In the genomic region with DNA sequence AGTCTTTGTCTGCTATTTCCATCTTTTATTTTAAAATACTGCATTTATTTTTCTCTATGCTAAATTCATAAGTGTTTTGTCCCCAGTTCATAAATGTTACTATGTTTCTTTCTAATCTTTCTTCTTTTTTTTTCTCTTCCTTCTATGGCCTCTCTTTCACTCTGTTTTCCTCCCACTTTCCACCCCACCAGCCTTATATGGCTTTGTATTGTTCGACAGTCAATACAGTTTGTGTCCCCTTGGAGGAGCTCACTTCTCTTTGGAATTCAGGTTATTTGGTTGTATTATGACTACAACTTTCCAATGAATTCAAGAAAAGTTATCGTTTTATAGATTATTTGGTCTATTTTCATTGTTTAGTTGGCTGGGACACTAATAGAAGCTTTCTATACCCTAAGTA, we compare ENCODE assay signal across 18 cellular contexts.
DNase-seq lines count a peak whose midpoint lies in the region; ATAC-seq and TF ChIP-seq lines count a peak whose summit lies in the region.
"Had no signal": no experiment of that assay in that cellular context is flagged by ENCODE, and none has a peak within 500 bp of the region (broad histone marks: within the 10 kb centered on the region; RNA-seq: fewer than 3 reads in every experiment).

No MANE protein-coding gene starts in this region.

- DNase-seq in DMS 273 (lab: John Stamatoyannopoulos, UW; ENCODE audit: unreplicated experiment) (peak; percentile 7), DMS 273 treated with DMSO at 0.1 percent for 48 hours (lab: John Stamatoyannopoulos, UW) (no peak), HT1080 (ENCODE audit: low read depth) (peak; percentile 3), WTC11 (ENCODE audit: low spot score) (no peak), iPS-NIHi11 (ENCODE audit: low spot score) (peak; percentile 7), erythroblast (lab: John Stamatoyannopoulos, UW) (no peak), mesenteric fat pad (ENCODE audit: low spot score) (no peak)
- DNase-seq in activated CD4-positive, alpha-beta T cell treated with anti-CD3 and anti-CD28 coated beads for 4 hours: no peak
- DNase-seq: Caco-2; CD4-positive, alpha-beta memory T cell; DMS153; GOT3; NCI-H1092; NCI-H1436; NCI-H187 treated with DMSO at 0.1 percent for 48 hours; NCI-H226; NCI-H510A treated with DMSO at 0.1 percent for 48 hours; Right ventricle myocardium superior had no signal

- POLR2A ChIA-PET in WTC11 (lab: Charles Lee): no interaction called here

- H3K9me3 Mint-ChIP-seq in WTC11: peaks cover 9% of the 10 kb centered on the region

- ATAC-seq in WTC11: peak; percentile 79

- no peaks in the 10 kb centered on the region for H3K27me3 Mint-ChIP-seq in WTC11 (ENCODE audit: low read depth)
- H3K27me3 Mint-ChIP-seq: CD4-positive, alpha-beta memory T cell had no signal

- no peaks in the 10 kb centered on the region; the same call in 1 of the 2 replicates for H3K36me3 Mint-ChIP-seq in WTC11
- H3K36me3 Mint-ChIP-seq: CD4-positive, alpha-beta memory T cell had no signal

- no peak overlapping the region for H3K27ac Mint-ChIP-seq in WTC11
- H3K27ac Mint-ChIP-seq: CD4-positive, alpha-beta memory T cell had no signal

- H3K4me1 Mint-ChIP-seq in WTC11: peaks cover 17% of the 10 kb centered on the region
- H3K4me1 Mint-ChIP-seq: CD4-positive, alpha-beta memory T cell had no signal

- no peak for TF ChIP-seq POLR2A in erythroblast (IDR thresholded peaks at IDR 0.05; ENCODE audit: low read length)

- CTCF ChIA-PET in WTC11 (lab: Charles Lee): no interaction called here

- no peak for TF ChIP-seq CTCF in WTC11 (IDR thresholded peaks at IDR 0.05)

- no peak overlapping the region for H3K4me3 Mint-ChIP-seq in WTC11
- H3K4me3 Mint-ChIP-seq: CD4-positive, alpha-beta memory T cell had no signal

TF ChIP-seq in WTC11, 78 proteins besides CTCF, POLR2A, EP300 and RAD21 (continues in another document):
- TF ChIP-seq, protein P1, sequence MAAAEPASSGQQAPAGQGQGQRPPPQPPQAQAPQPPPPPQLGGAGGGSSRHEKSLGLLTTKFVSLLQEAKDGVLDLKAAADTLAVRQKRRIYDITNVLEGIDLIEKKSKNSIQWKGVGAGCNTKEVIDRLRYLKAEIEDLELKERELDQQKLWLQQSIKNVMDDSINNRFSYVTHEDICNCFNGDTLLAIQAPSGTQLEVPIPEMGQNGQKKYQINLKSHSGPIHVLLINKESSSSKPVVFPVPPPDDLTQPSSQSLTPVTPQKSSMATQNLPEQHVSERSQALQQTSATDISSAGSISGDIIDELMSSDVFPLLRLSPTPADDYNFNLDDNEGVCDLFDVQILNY (CRISPR knock-in tag; IDR thresholded peaks at IDR 0.05): no peak
- TF ChIP-seq CREM (CRISPR knock-in tag; IDR thresholded peaks at IDR 0.05) (no peak), TEAD1 (CRISPR knock-in tag; IDR thresholded peaks at IDR 0.05) (no peak), PRRX2 (CRISPR knock-in tag; IDR thresholded peaks at IDR 0.05) (no peak), CDX4 (CRISPR knock-in tag; IDR thresholded peaks at IDR 0.05; ENCODE audit: borderline replicate concordance) (no peak), ESRRA (CRISPR knock-in tag; IDR thresholded peaks at IDR 0.05; ENCODE audit: borderline replicate concordance) (no peak), JUN (CRISPR knock-in tag; IDR thresholded peaks at IDR 0.05) (no peak), NFATC4 (CRISPR knock-in tag; IDR thresholded peaks at IDR 0.05) (no peak), SMAD4 (CRISPR knock-in tag; IDR thresholded peaks at IDR 0.05) (no peak), IRF2 (CRISPR knock-in tag; IDR thresholded peaks at IDR 0.05; ENCODE audit: borderline replicate concordance, low read depth) (no peak)
- TF ChIP-seq, protein P2, sequence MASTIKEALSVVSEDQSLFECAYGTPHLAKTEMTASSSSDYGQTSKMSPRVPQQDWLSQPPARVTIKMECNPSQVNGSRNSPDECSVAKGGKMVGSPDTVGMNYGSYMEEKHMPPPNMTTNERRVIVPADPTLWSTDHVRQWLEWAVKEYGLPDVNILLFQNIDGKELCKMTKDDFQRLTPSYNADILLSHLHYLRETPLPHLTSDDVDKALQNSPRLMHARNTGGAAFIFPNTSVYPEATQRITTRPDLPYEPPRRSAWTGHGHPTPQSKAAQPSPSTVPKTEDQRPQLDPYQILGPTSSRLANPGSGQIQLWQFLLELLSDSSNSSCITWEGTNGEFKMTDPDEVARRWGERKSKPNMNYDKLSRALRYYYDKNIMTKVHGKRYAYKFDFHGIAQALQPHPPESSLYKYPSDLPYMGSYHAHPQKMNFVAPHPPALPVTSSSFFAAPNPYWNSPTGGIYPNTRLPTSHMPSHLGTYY (CRISPR knock-in tag; IDR thresholded peaks at IDR 0.05): no peak
- TF ChIP-seq, protein P3, sequence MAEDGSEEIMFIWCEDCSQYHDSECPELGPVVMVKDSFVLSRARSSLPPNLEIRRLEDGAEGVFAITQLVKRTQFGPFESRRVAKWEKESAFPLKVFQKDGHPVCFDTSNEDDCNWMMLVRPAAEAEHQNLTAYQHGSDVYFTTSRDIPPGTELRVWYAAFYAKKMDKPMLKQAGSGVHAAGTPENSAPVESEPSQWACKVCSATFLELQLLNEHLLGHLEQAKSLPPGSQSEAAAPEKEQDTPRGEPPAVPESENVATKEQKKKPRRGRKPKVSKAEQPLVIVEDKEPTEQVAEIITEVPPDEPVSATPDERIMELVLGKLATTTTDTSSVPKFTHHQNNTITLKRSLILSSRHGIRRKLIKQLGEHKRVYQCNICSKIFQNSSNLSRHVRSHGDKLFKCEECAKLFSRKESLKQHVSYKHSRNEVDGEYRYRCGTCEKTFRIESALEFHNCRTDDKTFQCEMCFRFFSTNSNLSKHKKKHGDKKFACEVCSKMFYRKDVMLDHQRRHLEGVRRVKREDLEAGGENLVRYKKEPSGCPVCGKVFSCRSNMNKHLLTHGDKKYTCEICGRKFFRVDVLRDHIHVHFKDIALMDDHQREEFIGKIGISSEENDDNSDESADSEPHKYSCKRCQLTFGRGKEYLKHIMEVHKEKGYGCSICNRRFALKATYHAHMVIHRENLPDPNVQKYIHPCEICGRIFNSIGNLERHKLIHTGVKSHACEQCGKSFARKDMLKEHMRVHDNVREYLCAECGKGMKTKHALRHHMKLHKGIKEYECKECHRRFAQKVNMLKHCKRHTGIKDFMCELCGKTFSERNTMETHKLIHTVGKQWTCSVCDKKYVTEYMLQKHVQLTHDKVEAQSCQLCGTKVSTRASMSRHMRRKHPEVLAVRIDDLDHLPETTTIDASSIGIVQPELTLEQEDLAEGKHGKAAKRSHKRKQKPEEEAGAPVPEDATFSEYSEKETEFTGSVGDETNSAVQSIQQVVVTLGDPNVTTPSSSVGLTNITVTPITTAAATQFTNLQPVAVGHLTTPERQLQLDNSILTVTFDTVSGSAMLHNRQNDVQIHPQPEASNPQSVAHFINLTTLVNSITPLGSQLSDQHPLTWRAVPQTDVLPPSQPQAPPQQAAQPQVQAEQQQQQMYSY (CRISPR knock-in tag; IDR thresholded peaks at IDR 0.05): no peak
- TF ChIP-seq, protein P4, sequence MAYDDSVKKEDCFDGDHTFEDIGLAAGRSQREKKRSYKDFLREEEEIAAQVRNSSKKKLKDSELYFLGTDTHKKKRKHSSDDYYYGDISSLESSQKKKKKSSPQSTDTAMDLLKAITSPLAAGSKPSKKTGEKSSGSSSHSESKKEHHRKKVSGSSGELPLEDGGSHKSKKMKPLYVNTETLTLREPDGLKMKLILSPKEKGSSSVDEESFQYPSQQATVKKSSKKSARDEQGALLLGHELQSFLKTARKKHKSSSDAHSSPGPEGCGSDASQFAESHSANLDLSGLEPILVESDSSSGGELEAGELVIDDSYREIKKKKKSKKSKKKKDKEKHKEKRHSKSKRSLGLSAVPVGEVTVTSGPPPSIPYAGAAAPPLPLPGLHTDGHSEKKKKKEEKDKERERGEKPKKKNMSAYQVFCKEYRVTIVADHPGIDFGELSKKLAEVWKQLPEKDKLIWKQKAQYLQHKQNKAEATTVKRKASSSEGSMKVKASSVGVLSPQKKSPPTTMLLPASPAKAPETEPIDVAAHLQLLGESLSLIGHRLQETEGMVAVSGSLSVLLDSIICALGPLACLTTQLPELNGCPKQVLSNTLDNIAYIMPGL (CRISPR knock-in tag; IDR thresholded peaks at IDR 0.05): no peak
- TF ChIP-seq, protein P5, sequence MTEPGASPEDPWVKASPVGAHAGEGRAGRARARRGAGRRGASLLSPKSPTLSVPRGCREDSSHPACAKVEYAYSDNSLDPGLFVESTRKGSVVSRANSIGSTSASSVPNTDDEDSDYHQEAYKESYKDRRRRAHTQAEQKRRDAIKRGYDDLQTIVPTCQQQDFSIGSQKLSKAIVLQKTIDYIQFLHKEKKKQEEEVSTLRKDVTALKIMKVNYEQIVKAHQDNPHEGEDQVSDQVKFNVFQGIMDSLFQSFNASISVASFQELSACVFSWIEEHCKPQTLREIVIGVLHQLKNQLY (CRISPR knock-in tag; IDR thresholded peaks at IDR 0.05): no peak
- TF ChIP-seq, protein P6, sequence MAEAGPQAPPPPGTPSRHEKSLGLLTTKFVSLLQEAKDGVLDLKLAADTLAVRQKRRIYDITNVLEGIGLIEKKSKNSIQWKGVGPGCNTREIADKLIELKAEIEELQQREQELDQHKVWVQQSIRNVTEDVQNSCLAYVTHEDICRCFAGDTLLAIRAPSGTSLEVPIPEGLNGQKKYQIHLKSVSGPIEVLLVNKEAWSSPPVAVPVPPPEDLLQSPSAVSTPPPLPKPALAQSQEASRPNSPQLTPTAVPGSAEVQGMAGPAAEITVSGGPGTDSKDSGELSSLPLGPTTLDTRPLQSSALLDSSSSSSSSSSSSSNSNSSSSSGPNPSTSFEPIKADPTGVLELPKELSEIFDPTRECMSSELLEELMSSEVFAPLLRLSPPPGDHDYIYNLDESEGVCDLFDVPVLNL (CRISPR knock-in tag; IDR thresholded peaks at IDR 0.05; ENCODE audit: borderline replicate concordance, low read depth): no peak

Comparison
In these comparisons a context has a peak if more than half of its experiments do, and no peak if none do; other contexts are left out.
1. DNase-seq: peak in DMS 273 (single experiment), HT1080 (single experiment) and iPS-NIHi11 (single experiment); none in DMS 273 treated with DMSO at 0.1 percent for 48 hours (single experiment), WTC11 (single experiment), erythroblast (0 of 2), mesenteric fat pad (single experiment) and activated CD4-positive, alpha-beta T cell treated with anti-CD3 and anti-CD28 coated beads for 4 hours (0 of 2).